ENCODE assay signal across 8 cellular contexts in genomic region chr16:2926660-2927646, GRCh38. TPM values are rescaled to one million over a fixed set of nuclear protein-coding genes. Genes with fewer than 3 reads are reported as not detected.
DNase-seq lines count a peak whose midpoint lies in the region; ATAC-seq and TF ChIP-seq lines count a peak whose summit lies in the region.

No MANE protein-coding gene starts in this region.

- no peak overlapping the region for H3K27ac ChIP-seq in left lung

- peaks cover 0 to 31% of the 10 kb centered on the region in 2 donors for H3K36me3 ChIP-seq in left lung

- no peaks in the 10 kb centered on the region for H3K9me3 ChIP-seq in left lung

- intact Hi-C loops in left lung (cut with DNase I), result loop anchor here in 1 of 2 donors (10.0 kb wide), 1 partner anchor 52 kb away; no protein-coding TSS in a partner anchor

- H3K27me3 ChIP-seq in left lung, result no peaks in the 10 kb centered on the region

- DNase-seq in DMS114 treated with DMSO at 0.1 percent for 48 hours (lab: John Stamatoyannopoulos, UW; ENCODE audit: unreplicated experiment) (peak; percentile 70), NCI-H524 treated with DMSO at 0.1 percent for 48 hours (lab: John Stamatoyannopoulos, UW) (peak; percentile 37), cerebellum (ENCODE audit: low spot score) (peak; percentile 79), left lung (peak; percentile 82 to 93), HPDE6-E6E7 (ENCODE audit: extremely low spot score) (no peak)
- peak; percentile 81 to 89 for DNase-seq in activated CD4-positive, alpha-beta T cell treated with anti-CD3 and anti-CD28 coated beads for 4 hours
- peak; percentile 80 for DNase-seq in stimulated activated CD4-positive, alpha-beta T cell treated with anti-CD3 and anti-CD28 coated beads, Interleukin-2, amount 100 ng/mL, for 4 hours (ENCODE audit: low read depth)

- peak; percentile 54 for ATAC-seq in HG03135 (IDR thresholded peaks at IDR 0.05; ENCODE audit: unreplicated experiment)
- ATAC-seq in left lung, result peak; percentile 99

- TF ChIP-seq CTCF in left lung (IDR thresholded peaks at IDR 0.05), result peak; percentile 97 to 99

- H3K4me3 ChIP-seq in left lung, result no peak overlapping the region

- peaks cover 0 to 11% of the 10 kb centered on the region in 2 donors for H3K4me1 ChIP-seq in left lung

RNA-seq across cellular contexts. Expression of gene FLYWCH1, which starts 15.2 kb away (rescaled TPM):
- total RNA-seq in cerebellum (17.6 TPM), left lung (10 to 100 TPM; 29.3 to 29.4 TPM)

RNA-seq across cellular contexts. Expression of gene KREMEN2, which starts 37.1 kb away (rescaled TPM):
- total RNA-seq in cerebellum, result not detected
- total RNA-seq in left lung, result not detected

RNA-seq across cellular contexts. Expression of gene PAQR4, which starts 42.2 kb away (rescaled TPM):
- total RNA-seq in cerebellum, result 17.5 TPM
- total RNA-seq in left lung, result 10 to 100 TPM; 17.2 to 20.1 TPM

RNA-seq across cellular contexts. Expression of gene FLYWCH2, which starts 43.9 kb away (rescaled TPM):
- total RNA-seq in cerebellum (21.8 TPM), left lung (10 to 100 TPM; 22.1 to 22.4 TPM)

RNA-seq across cellular contexts. Expression of gene PKMYT1, which starts 53.3 kb away (rescaled TPM):
- total RNA-seq in cerebellum (5.0 TPM), left lung (10 to 100 TPM; 13.9 to 14.3 TPM)
